ENCODE assay signal across 8 cellular contexts in the genomic region with DNA sequence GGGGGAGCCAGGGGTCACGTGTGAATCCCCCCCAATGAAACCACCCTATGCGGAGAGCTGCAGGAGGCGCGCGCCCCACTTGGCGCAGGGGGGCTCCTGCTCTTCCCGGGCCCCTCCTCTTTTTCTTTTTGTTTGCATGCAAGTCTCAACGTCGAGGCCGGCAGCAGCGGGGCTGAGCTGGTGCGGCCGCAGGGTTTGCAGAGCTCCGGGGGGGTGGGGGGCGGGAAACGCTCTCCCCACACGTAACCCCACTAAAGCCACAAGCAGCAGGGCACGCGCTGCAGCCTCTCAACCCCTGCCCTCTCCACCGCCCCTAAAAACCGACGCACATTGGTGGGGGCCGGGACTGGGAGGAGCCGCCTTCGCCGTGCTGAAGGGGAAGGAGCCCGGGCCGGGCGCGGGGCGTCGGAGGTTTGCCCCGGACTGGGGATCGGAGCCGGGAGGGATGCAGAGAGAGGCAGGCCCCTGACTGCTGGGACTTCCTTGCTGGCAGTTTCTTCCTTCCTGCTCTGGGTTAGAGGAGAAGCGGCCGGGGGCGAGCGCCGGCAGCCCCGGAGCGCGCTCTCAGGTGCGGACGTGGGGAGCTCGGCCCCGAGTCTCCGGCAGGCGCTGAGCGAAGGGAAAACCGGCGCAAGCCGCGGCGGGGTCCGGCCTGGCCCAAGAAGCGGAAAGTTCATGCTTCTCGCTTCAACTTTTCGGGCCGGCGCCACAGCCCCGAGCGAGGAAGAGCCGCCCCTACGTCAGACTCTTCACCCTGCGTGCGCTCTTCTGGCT. TPM values are rescaled to one million over a fixed set of nuclear protein-coding genes. Genes with fewer than 3 reads are reported as not detected.
A peak's percentile ranks its signal among the peaks of the same experiment; 100 is the strongest.
DNase-seq lines count a peak whose midpoint lies in the region; ATAC-seq, FAIRE-seq and TF ChIP-seq lines count a peak whose summit lies in the region.

No MANE protein-coding gene starts in this region.

- H3K36me3 ChIP-seq in subcutaneous abdominal adipose tissue (ENCODE audit: control insufficient read depth in 5 of 5, insufficient read depth in 5 of 5, low read length in 5 of 5), result peaks cover 0 to 8% (median 0%) of the 10 kb centered on the region in 5 donors

- H3K27me3 ChIP-seq in subcutaneous abdominal adipose tissue (ENCODE audit: control insufficient read depth in 5 of 5, insufficient read depth in 4 of 5, low read length in 5 of 5), result peaks cover 0 to 10% (median 7%) of the 10 kb centered on the region in 5 donors

- H3K27ac ChIP-seq in subcutaneous abdominal adipose tissue (ENCODE audit: low read depth, low read length), result peak overlapping the region; percentile 10

- ATAC-seq in HG02588 (IDR thresholded peaks at IDR 0.05; ENCODE audit: unreplicated experiment), result peak; percentile 21

- H3K4me3 ChIP-seq in epithelial cell of esophagus (ENCODE audit: low read length) (peak overlapping the region; percentile 44), subcutaneous abdominal adipose tissue (ENCODE audit: low read depth in 1 of 5, low read length in 5 of 5) (peak overlapping the region; percentile 65 to 79 (median 70))

- H3K9ac ChIP-seq in subcutaneous abdominal adipose tissue (ENCODE audit: low read length in 5 of 5), result peak overlapping the region in 4 of 5 donors; percentile 10 to 66 (median 55)

- peaks cover 0 to 41% (median 37%) of the 10 kb centered on the region in 5 donors for H3K4me1 ChIP-seq in subcutaneous abdominal adipose tissue (ENCODE audit: control insufficient read depth in 5 of 5, insufficient read depth in 5 of 5, low read length in 5 of 5)

- H3K9me3 ChIP-seq in subcutaneous abdominal adipose tissue (ENCODE audit: control insufficient read depth in 5 of 5, low read length in 5 of 5), result peaks cover 0 to 3% (median 0%) of the 10 kb centered on the region in 5 donors

- no peak; the same call in 1 of the 2 replicates for TF ChIP-seq POLR2A in GM12892 (IDR thresholded peaks at IDR 0.05; ENCODE audit: low read depth, low read length)

- no peak for TF ChIP-seq CTCF in epithelial cell of esophagus (IDR thresholded peaks at IDR 0.05; ENCODE audit: insufficient read depth, low read depth, low read length, missing control alignments)

- FAIRE-seq in GM12892 (lab: Jason Lieb, UNC), result no peak

- DNase-seq in GM12892 (ENCODE audit: insufficient read length), result peak; percentile 56
- DNase-seq in NCI-H2171 (lab: John Stamatoyannopoulos, UW), result peak; percentile 91
- DNase-seq in activated CD8-positive, alpha-beta memory T cell treated with anti-CD3 and anti-CD28 coated beads for 1 hour (ENCODE audit: extremely low read depth in 1 of 2, low read depth in 1 of 2), result peak; percentile 55 to 59
- DNase-seq in epithelial cell of esophagus (ENCODE audit: low read depth), result no peak
- peak; percentile 53 for DNase-seq in myocyte (ENCODE audit: low read depth)
- DNase-seq in NCI-H510A (lab: John Stamatoyannopoulos, UW), result no peak

RNA-seq across cellular contexts. Expression of gene LBH, which starts 0.9 kb away (rescaled TPM):
- 18.2 TPM for polyA plus RNA-seq in GM12892 (2012; ENCODE audit: missing spikeins)
- 28.8 and 130 TPM in 2 replicates for total RNA-seq in myocyte
- polyA plus RNA-seq in myocyte (2012), result 42.4 TPM

Comparison
In these comparisons a context has a peak if more than half of its experiments do, and no peak if none do; other contexts are left out.
1. DNase-seq: peak in GM12892 (single experiment), NCI-H2171 (single experiment), activated CD8-positive, alpha-beta memory T cell treated with anti-CD3 and anti-CD28 coated beads for 1 hour (2 of 2) and myocyte (single experiment); none in epithelial cell of esophagus (single experiment) and NCI-H510A (single experiment).